ENCODE assay signal across 11 cellular contexts in genomic region chr20:59082077-59082740, GRCh38. TPM values are rescaled to one million over a fixed set of nuclear protein-coding genes. Genes with fewer than 3 reads are reported as not detected.
DNase-seq lines count a peak whose midpoint lies in the region; ATAC-seq and TF ChIP-seq lines count a peak whose summit lies in the region.
"Had no signal": no experiment of that assay in that cellular context is flagged by ENCODE, and none has a peak within 500 bp of the region (broad histone marks: within the 10 kb centered on the region; RNA-seq: fewer than 3 reads in every experiment).

No MANE protein-coding gene starts in this region.

- BruUV-seq in Calu3 (replicated peaks; lab: Mats Ljungman, UMichigan), result no TSS peak

- no peak for DNase-seq in Calu3
- DNase-seq in SW480 (ENCODE audit: low spot score), result peak; percentile 34
- DNase-seq in lower lobe of right lung, result no peak
- DNase-seq in suprapubic skin (ENCODE audit: low spot score in 2 of 2), result no peak
- no peak for DNase-seq in posterior cingulate gyrus
- no peak for DNase-seq in AG08396 (ENCODE audit: low spot score)
- DNase-seq: activated T-cell treated with anti-CD3 and anti-CD28 coated beads, Interleukin-2, amount 50 U/mL, for 72 hours; NCI-H345; stimulated activated CD4-positive, alpha-beta T cell treated with anti-CD3 and anti-CD28 coated beads, Interleukin-2, amount 100 ng/mL, for 48 hours had no signal

- WGBS in suprapubic skin, result 37% methylated on average over 3 of the region's 3 CpGs

- CTCF ChIA-PET in Calu3 (lab: Charles Lee), result interaction anchor here (0.6 to 1.3 kb wide), 4 partner anchors 15 to 423 kb away, joined by 3 to 6 read pairs (median 4); no protein-coding TSS in a partner anchor

- H3K27ac Mint-ChIP-seq in Calu3 (ENCODE audit: unreplicated experiment), result no peak overlapping the region
- H3K27ac Mint-ChIP-seq: activated T-cell treated with anti-CD3 and anti-CD28 coated beads, Interleukin-2, amount 50 U/mL, for 72 hours had no signal

- ATAC-seq in lower lobe of right lung, result no peak
- no peak for ATAC-seq in GM19324 (IDR thresholded peaks at IDR 0.05; ENCODE audit: low FRiP score, unreplicated experiment)
- ATAC-seq: activated T-cell treated with anti-CD3 and anti-CD28 coated beads, Interleukin-2, amount 50 U/mL, for 72 hours had no signal

- no peak for TF ChIP-seq EP300 in suprapubic skin (IDR thresholded peaks at IDR 0.05)

- TF ChIP-seq CTCF in Calu3 (IDR thresholded peaks at IDR 0.05; ENCODE audit: unreplicated experiment), result peak; percentile 46
- TF ChIP-seq CTCF in lower lobe of right lung (IDR thresholded peaks at IDR 0.05), result peak; percentile 23
- peak in 1 of 2 donors; percentile 25 for TF ChIP-seq CTCF in suprapubic skin (IDR thresholded peaks at IDR 0.05)

- H3K27me3 ChIP-seq in HUES48 (ENCODE audit: control insufficient read depth, insufficient read depth, low read length) (no peaks in the 10 kb centered on the region), lower lobe of right lung (ENCODE audit: low read depth) (no peaks in the 10 kb centered on the region), suprapubic skin (peaks cover 23% of the 10 kb centered on the region)

- no peaks in the 10 kb centered on the region for H3K4me1 Mint-ChIP-seq in Calu3 (ENCODE audit: low read depth, unreplicated experiment)

- H3K27ac ChIP-seq in HUES48 (ENCODE audit: low read depth, low read length), result peak overlapping the region; percentile 3
- no peak overlapping the region for H3K27ac ChIP-seq in lower lobe of right lung
- no peak overlapping the region for H3K27ac ChIP-seq in suprapubic skin

- no peak overlapping the region for H3K4me3 Mint-ChIP-seq in Calu3 (ENCODE audit: low read depth, unreplicated experiment)
- H3K4me3 Mint-ChIP-seq: activated T-cell treated with anti-CD3 and anti-CD28 coated beads, Interleukin-2, amount 50 U/mL, for 72 hours had no signal

- H3K9me3 ChIP-seq in HUES48 (ENCODE audit: control insufficient read depth, insufficient read depth, low read length) (no peaks in the 10 kb centered on the region), lower lobe of right lung (no peaks in the 10 kb centered on the region), suprapubic skin (no peaks in the 10 kb centered on the region)

- no peak overlapping the region for H3K9ac ChIP-seq in HUES48 (ENCODE audit: low read depth, low read length)

- intact Hi-C loops in Calu3 (cut with micrococcal nuclease; ENCODE audit: unreplicated experiment) (no loop called here), lower lobe of right lung (cut with DNase I) (loop anchor here (10.0 kb wide), 1 partner anchor 143 kb away; no protein-coding TSS in a partner anchor), posterior cingulate gyrus (cut with DNase I) (no loop called here)

- H3K36me3 ChIP-seq in HUES48 (ENCODE audit: control insufficient read depth, insufficient read depth, low read length) (no peaks in the 10 kb centered on the region), lower lobe of right lung (no peaks in the 10 kb centered on the region), suprapubic skin (no peaks in the 10 kb centered on the region)

- H3K4me3 ChIP-seq in HUES48 (ENCODE audit: low read depth, low read length) (no peak overlapping the region), lower lobe of right lung (no peak overlapping the region), suprapubic skin (no peak overlapping the region)

- H3K4me1 ChIP-seq in HUES48 (ENCODE audit: control insufficient read depth, insufficient read depth, low read length), result no peaks in the 10 kb centered on the region
- no peaks in the 10 kb centered on the region for H3K4me1 ChIP-seq in lower lobe of right lung
- H3K4me1 ChIP-seq in suprapubic skin, result peaks cover 10% of the 10 kb centered on the region

- H3K9me3 Mint-ChIP-seq in Calu3 (ENCODE audit: low read depth, unreplicated experiment), result no peaks in the 10 kb centered on the region
- H3K9me3 Mint-ChIP-seq: activated T-cell treated with anti-CD3 and anti-CD28 coated beads, Interleukin-2, amount 50 U/mL, for 72 hours had no signal

- no peaks in the 10 kb centered on the region for H3K36me3 Mint-ChIP-seq in Calu3 (ENCODE audit: insufficient read depth, unreplicated experiment)

- H3K27me3 Mint-ChIP-seq in Calu3 (ENCODE audit: unreplicated experiment), result peaks cover 93% of the 10 kb centered on the region

- no peak for TF ChIP-seq POLR2A in suprapubic skin (IDR thresholded peaks at IDR 0.05)

RNA-seq across cellular contexts. Expression of gene PRELID3B, which starts 39.6 kb away (rescaled TPM):
- total RNA-seq in Calu3 (2022), result 128 and 136 TPM in 2 replicates
- 43.0 TPM for total RNA-seq in lower lobe of right lung
- 10 to 100 TPM; 25.4 to 42.2 (median 32.8) TPM for total RNA-seq in suprapubic skin

RNA-seq across cellular contexts. Expression of gene ATP5F1E, which starts 50.1 kb away (rescaled TPM):
- total RNA-seq in Calu3 (2022) (108 and 116 TPM in 2 replicates), lower lobe of right lung (73.8 TPM), suprapubic skin (10 to 100 TPM; 16.1 to 26.8 (median 19.5) TPM)
